In genomic region chr11:1544536-1544935, GRCh38 we compare ENCODE assay signal across 39 cellular contexts. TPM values are rescaled to one million over a fixed set of nuclear protein-coding genes. Genes with fewer than 3 reads are reported as not detected.
"Had no signal": no experiment of that assay in that cellular context is flagged by ENCODE, and none has a peak within 500 bp of the region (broad histone marks: within the 10 kb centered on the region; RNA-seq: fewer than 3 reads in every experiment).

No MANE protein-coding gene starts in this region.

- H3K9me3 ChIP-seq: ascending aorta had no signal

- H3K27me3 ChIP-seq: ascending aorta had no signal

- H3K27ac Mint-ChIP-seq: activated B cell treated with CpG ODN at 0.5 μM for 24 hours; activated CD4-positive, alpha-beta memory T cell treated with anti-CD3 and anti-CD28 coated beads for 36 hours; activated CD4-positive, alpha-beta T cell treated with anti-CD3 and anti-CD28 coated beads, Interleukin-2, amount 10 ng/mL, durations not matched to agents 24 days and 14 days; activated CD8-positive, alpha-beta T cell treated with anti-CD3 and anti-CD28 coated beads for 36 hours; activated naive CD4-positive, alpha-beta T cell treated with anti-CD3 and anti-CD28 coated beads for 36 hours; activated naive CD4-positive, alpha-beta T cell treated with anti-CD3 and anti-CD28 coated beads, Interleukin-2, amount 50 U/mL, for 72 hours; activated naive CD8-positive, alpha-beta T cell treated with anti-CD3 and anti-CD28 coated beads for 36 hours; activated T-cell treated with anti-CD3 and anti-CD28 coated beads, Interleukin-2, amount 50 U/mL, for 72 hours; activated T-helper 1 cell treated with anti-CD3 and anti-CD28 coated beads, Interleukin-12 subunit alpha, Interleukin-12 subunit beta, Interleukin-2, Interleukin-4 antibody, amounts not matched to agents 30 ng/mL and 10 ng/mL and 1 ng/mL, durations not matched to agents 14 hours and 24 hours and 36 hours; activated T-helper 17 cell treated with anti-CD3 and anti-CD28 coated beads, Interleukin-2, amount 50 U/mL, for 72 hours; brain; T-helper 1 cell treated with Interleukin-12 subunit alpha and Interleukin-12 subunit beta and Interleukin-4 antibody, amounts not matched to agents 30 μg/mL and 1 μg/mL, for 36 hours; T-helper 2 cell treated with Interferon-gamma antibody and Interleukin-4, amounts not matched to agents 5 μg/mL and 100 μg/mL, for 36 hours had no signal

- H3K4me1 Mint-ChIP-seq: activated CD4-positive, alpha-beta T cell treated with anti-CD3 and anti-CD28 coated beads, Interleukin-2, amount 10 ng/mL, durations not matched to agents 24 days and 14 days; activated T-helper 17 cell treated with anti-CD3 and anti-CD28 coated beads, Interleukin-2, amount 50 U/mL, for 72 hours had no signal

- H3K36me3 Mint-ChIP-seq: activated CD4-positive, alpha-beta memory T cell treated with anti-CD3 and anti-CD28 coated beads for 36 hours; activated naive CD4-positive, alpha-beta T cell treated with anti-CD3 and anti-CD28 coated beads, Interleukin-2, amount 50 U/mL, for 72 hours; activated naive CD8-positive, alpha-beta T cell treated with anti-CD3 and anti-CD28 coated beads for 36 hours; brain had no signal

- H3K36me3 ChIP-seq: ascending aorta, cardiac muscle cell had no signal

- H3K27ac ChIP-seq: ascending aorta, cardiac muscle cell, VCaP had no signal

- ATAC-seq: activated CD8-positive, alpha-beta T cell treated with anti-CD3 and anti-CD28 coated beads for 36 hours; activated naive CD4-positive, alpha-beta T cell treated with anti-CD3 and anti-CD28 coated beads, Interleukin-2, amount 50 U/mL, for 72 hours; activated T-cell treated with anti-CD3 and anti-CD28 coated beads, Interleukin-2, amount 50 U/mL, for 4 hours; activated T-cell treated with anti-CD3 and anti-CD28 coated beads, Interleukin-2, amount 50 U/mL, for 72 hours; activated T-helper 17 cell treated with anti-CD3 and anti-CD28 coated beads, Interleukin-2, amount 50 U/mL, for 72 hours had no signal

- DNase-seq: activated B cell treated with CpG ODN at 0.5 μM for 24 hours; activated CD4-positive, alpha-beta memory T cell treated with anti-CD3 and anti-CD28 coated beads for 36 hours; activated CD4-positive, alpha-beta T cell treated with anti-CD3 and anti-CD28 coated beads for 4 hours; activated CD4-positive, alpha-beta T cell treated with anti-CD3 and anti-CD28 coated beads, Interleukin-2, amount 10 ng/mL, durations not matched to agents 24 days and 14 days; activated CD4-positive, alpha-beta T cell treated with anti-CD3 and anti-CD28 coated beads, Interleukin-2, amount 50 U/mL, for 1 hour; activated CD4-positive, alpha-beta T cell treated with anti-CD3 and anti-CD28 coated beads, Interleukin-2, amount 50 U/mL, for 4 hours; activated CD4-positive, CD25-positive, alpha-beta regulatory T cell treated with anti-CD3 and anti-CD28 coated beads, Interleukin-2, amount 50 U/mL, for 72 hours; activated CD8-positive, alpha-beta memory T cell treated with anti-CD3 and anti-CD28 coated beads, Interleukin-2, amount 50 U/mL, for 4 hours; activated CD8-positive, alpha-beta T cell treated with anti-CD3 and anti-CD28 coated beads for 36 hours; activated effector memory CD4-positive, alpha-beta T cell treated with anti-CD3 and anti-CD28 coated beads, Interleukin-2, amount 50 U/mL, for 16 hours; activated gamma-delta T cell treated with Interleukin-2 at 50 U/mL for 16 hours; activated naive CD4-positive, alpha-beta T cell; activated naive CD4-positive, alpha-beta T cell treated with anti-CD3 and anti-CD28 coated beads for 36 hours; activated naive CD4-positive, alpha-beta T cell treated with anti-CD3 and anti-CD28 coated beads, Interleukin-2, amount 50 U/mL, for 16 hours; activated naive CD8-positive, alpha-beta T cell treated with anti-CD3 and anti-CD28 coated beads for 36 hours; activated T-cell treated with anti-CD3 and anti-CD28 coated beads for 4 hours; activated T-cell treated with anti-CD3 and anti-CD28 coated beads, Interleukin-2, amount 50 U/mL, for 1 hour; activated T-cell treated with anti-CD3 and anti-CD28 coated beads, Interleukin-2, amount 50 U/mL, for 4 hours; activated T-cell treated with anti-CD3 and anti-CD28 coated beads, Interleukin-2, amount 50 U/mL, for 72 hours; amygdala; anterior cingulate cortex; central memory CD4-positive, alpha-beta T cell; SW 1271; T-helper 1 cell; T-helper 2 cell; T-helper 9 cell had no signal

- FAIRE-seq: bronchial epithelial cell, TTC549 had no signal

- H3K9me3 Mint-ChIP-seq: activated B cell treated with CpG ODN at 0.5 μM for 24 hours; activated CD4-positive, alpha-beta memory T cell treated with anti-CD3 and anti-CD28 coated beads for 36 hours; activated CD4-positive, alpha-beta T cell treated with anti-CD3 and anti-CD28 coated beads, Interleukin-2, amount 10 ng/mL, durations not matched to agents 24 days and 14 days; activated CD8-positive, alpha-beta T cell treated with anti-CD3 and anti-CD28 coated beads for 36 hours; activated naive CD4-positive, alpha-beta T cell treated with anti-CD3 and anti-CD28 coated beads for 36 hours; activated naive CD4-positive, alpha-beta T cell treated with anti-CD3 and anti-CD28 coated beads, Interleukin-2, amount 50 U/mL, for 72 hours; activated naive CD8-positive, alpha-beta T cell treated with anti-CD3 and anti-CD28 coated beads for 36 hours; activated T-cell treated with anti-CD3 and anti-CD28 coated beads, Interleukin-2, amount 50 U/mL, for 4 hours; activated T-cell treated with anti-CD3 and anti-CD28 coated beads, Interleukin-2, amount 50 U/mL, for 72 hours; activated T-helper 1 cell treated with anti-CD3 and anti-CD28 coated beads, Interleukin-12 subunit alpha, Interleukin-12 subunit beta, Interleukin-2, Interleukin-4 antibody, amounts not matched to agents 30 ng/mL and 10 ng/mL and 1 ng/mL, durations not matched to agents 14 hours and 24 hours and 36 hours; activated T-helper 17 cell treated with anti-CD3 and anti-CD28 coated beads, Interleukin-2, amount 50 U/mL, for 72 hours; T-helper 1 cell treated with Interleukin-12 subunit alpha and Interleukin-12 subunit beta and Interleukin-4 antibody, amounts not matched to agents 30 μg/mL and 1 μg/mL, for 36 hours; T-helper 2 cell treated with Interferon-gamma antibody and Interleukin-4, amounts not matched to agents 5 μg/mL and 100 μg/mL, for 36 hours had no signal

- H3K4me3 Mint-ChIP-seq: activated B cell treated with CpG ODN at 0.5 μM for 24 hours; activated CD4-positive, alpha-beta memory T cell treated with anti-CD3 and anti-CD28 coated beads for 36 hours; activated CD4-positive, alpha-beta T cell treated with anti-CD3 and anti-CD28 coated beads, Interleukin-2, amount 10 ng/mL, durations not matched to agents 24 days and 14 days; activated CD8-positive, alpha-beta T cell treated with anti-CD3 and anti-CD28 coated beads for 36 hours; activated naive CD4-positive, alpha-beta T cell treated with anti-CD3 and anti-CD28 coated beads for 36 hours; activated naive CD8-positive, alpha-beta T cell treated with anti-CD3 and anti-CD28 coated beads for 36 hours; activated T-cell treated with anti-CD3 and anti-CD28 coated beads, Interleukin-2, amount 50 U/mL, for 4 hours; activated T-cell treated with anti-CD3 and anti-CD28 coated beads, Interleukin-2, amount 50 U/mL, for 72 hours; activated T-helper 1 cell treated with anti-CD3 and anti-CD28 coated beads, Interleukin-12 subunit alpha, Interleukin-12 subunit beta, Interleukin-2, Interleukin-4 antibody, amounts not matched to agents 30 ng/mL and 10 ng/mL and 1 ng/mL, durations not matched to agents 14 hours and 24 hours and 36 hours; activated T-helper 17 cell treated with anti-CD3 and anti-CD28 coated beads, Interleukin-2, amount 50 U/mL, for 72 hours; brain; T-helper 1 cell treated with Interleukin-12 subunit alpha and Interleukin-12 subunit beta and Interleukin-4 antibody, amounts not matched to agents 30 μg/mL and 1 μg/mL, for 36 hours; T-helper 2 cell treated with Interferon-gamma antibody and Interleukin-4, amounts not matched to agents 5 μg/mL and 100 μg/mL, for 36 hours had no signal

- H3K4me3 ChIP-seq: ascending aorta, cardiac muscle cell had no signal

RNA-seq across cellular contexts. Expression of gene KRTAP5-1, which starts 40.5 kb away (rescaled TPM):
- total RNA-seq: activated B cell treated with CpG ODN at 0.5 μM for 24 hours; activated CD4-positive, alpha-beta memory T cell treated with anti-CD3 and anti-CD28 coated beads for 36 hours; activated CD4-positive, alpha-beta T cell treated with anti-CD3 and anti-CD28 coated beads, Interleukin-2, amount 10 ng/mL, durations not matched to agents 24 days and 14 days; activated CD8-positive, alpha-beta memory T cell treated with anti-CD3 and anti-CD28 coated beads for 36 hours; activated CD8-positive, alpha-beta T cell treated with anti-CD3 and anti-CD28 coated beads for 36 hours; activated naive CD4-positive, alpha-beta T cell treated with anti-CD3 and anti-CD28 coated beads for 36 hours; activated naive CD4-positive, alpha-beta T cell treated with anti-CD3 and anti-CD28 coated beads, Interleukin-2, amount 50 U/mL, for 72 hours; activated naive CD8-positive, alpha-beta T cell treated with anti-CD3 and anti-CD28 coated beads for 36 hours; activated T-cell treated with anti-CD3 and anti-CD28 coated beads, Interleukin-2, amount 50 U/mL, for 4 hours; activated T-cell treated with anti-CD3 and anti-CD28 coated beads, Interleukin-2, amount 50 U/mL, for 72 hours; activated T-helper 1 cell treated with anti-CD3 and anti-CD28 coated beads, Interleukin-12 subunit alpha, Interleukin-12 subunit beta, Interleukin-2, Interleukin-4 antibody, amounts not matched to agents 30 ng/mL and 10 ng/mL and 1 ng/mL, durations not matched to agents 14 hours and 24 hours and 36 hours; activated T-helper 17 cell treated with anti-CD3 and anti-CD28 coated beads, Interleukin-2, amount 50 U/mL, for 72 hours; ascending aorta; bronchial epithelial cell; cardiac muscle cell had no signal
- polyA plus RNA-seq: adipose tissue, cardiac muscle cell had no signal

RNA-seq across cellular contexts. Expression of gene KRTAP5-2, which starts 53.6 kb away (rescaled TPM):
- total RNA-seq: activated B cell treated with CpG ODN at 0.5 μM for 24 hours; activated CD4-positive, alpha-beta memory T cell treated with anti-CD3 and anti-CD28 coated beads for 36 hours; activated CD4-positive, alpha-beta T cell treated with anti-CD3 and anti-CD28 coated beads, Interleukin-2, amount 10 ng/mL, durations not matched to agents 24 days and 14 days; activated CD8-positive, alpha-beta memory T cell treated with anti-CD3 and anti-CD28 coated beads for 36 hours; activated CD8-positive, alpha-beta T cell treated with anti-CD3 and anti-CD28 coated beads for 36 hours; activated naive CD4-positive, alpha-beta T cell treated with anti-CD3 and anti-CD28 coated beads for 36 hours; activated naive CD4-positive, alpha-beta T cell treated with anti-CD3 and anti-CD28 coated beads, Interleukin-2, amount 50 U/mL, for 72 hours; activated naive CD8-positive, alpha-beta T cell treated with anti-CD3 and anti-CD28 coated beads for 36 hours; activated T-cell treated with anti-CD3 and anti-CD28 coated beads, Interleukin-2, amount 50 U/mL, for 4 hours; activated T-cell treated with anti-CD3 and anti-CD28 coated beads, Interleukin-2, amount 50 U/mL, for 72 hours; activated T-helper 1 cell treated with anti-CD3 and anti-CD28 coated beads, Interleukin-12 subunit alpha, Interleukin-12 subunit beta, Interleukin-2, Interleukin-4 antibody, amounts not matched to agents 30 ng/mL and 10 ng/mL and 1 ng/mL, durations not matched to agents 14 hours and 24 hours and 36 hours; activated T-helper 17 cell treated with anti-CD3 and anti-CD28 coated beads, Interleukin-2, amount 50 U/mL, for 72 hours; ascending aorta; bronchial epithelial cell; cardiac muscle cell had no signal
- polyA plus RNA-seq: cardiac muscle cell had no signal
